Comparison of ENCODE assay signal across 1 cellular context in genomic region chr14:73455294-73455693, GRCh38.
TF ChIP-seq lines count a peak whose summit lies in the region.

No MANE protein-coding gene starts in this region.

TF ChIP-seq in GM12878, 131 proteins besides CTCF, POLR2A, EP300 and RAD21:
- TF ChIP-seq, protein P1, sequence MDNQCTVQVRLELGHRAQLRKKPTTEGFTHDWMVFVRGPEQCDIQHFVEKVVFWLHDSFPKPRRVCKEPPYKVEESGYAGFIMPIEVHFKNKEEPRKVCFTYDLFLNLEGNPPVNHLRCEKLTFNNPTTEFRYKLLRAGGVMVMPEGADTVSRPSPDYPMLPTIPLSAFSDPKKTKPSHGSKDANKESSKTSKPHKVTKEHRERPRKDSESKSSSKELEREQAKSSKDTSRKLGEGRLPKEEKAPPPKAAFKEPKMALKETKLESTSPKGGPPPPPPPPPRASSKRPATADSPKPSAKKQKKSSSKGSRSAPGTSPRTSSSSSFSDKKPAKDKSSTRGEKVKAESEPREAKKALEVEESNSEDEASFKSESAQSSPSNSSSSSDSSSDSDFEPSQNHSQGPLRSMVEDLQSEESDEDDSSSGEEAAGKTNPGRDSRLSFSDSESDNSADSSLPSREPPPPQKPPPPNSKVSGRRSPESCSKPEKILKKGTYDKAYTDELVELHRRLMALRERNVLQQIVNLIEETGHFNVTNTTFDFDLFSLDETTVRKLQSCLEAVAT (IDR thresholded peaks at IDR 0.05): no peak
- TF ChIP-seq MEF2B (IDR thresholded peaks at IDR 0.05; ENCODE audit: partially characterized antibody, poor library complexity, severe bottlenecking) (peak; percentile 82), ATF7 (IDR thresholded peaks at IDR 0.05; ENCODE audit: low read depth) (peak; percentile 43), SREBF1 (IDR thresholded peaks at IDR 0.05; ENCODE audit: low read length) (no peak)
